Comparison of ENCODE assay signal across 9 cellular contexts in the genomic region with DNA sequence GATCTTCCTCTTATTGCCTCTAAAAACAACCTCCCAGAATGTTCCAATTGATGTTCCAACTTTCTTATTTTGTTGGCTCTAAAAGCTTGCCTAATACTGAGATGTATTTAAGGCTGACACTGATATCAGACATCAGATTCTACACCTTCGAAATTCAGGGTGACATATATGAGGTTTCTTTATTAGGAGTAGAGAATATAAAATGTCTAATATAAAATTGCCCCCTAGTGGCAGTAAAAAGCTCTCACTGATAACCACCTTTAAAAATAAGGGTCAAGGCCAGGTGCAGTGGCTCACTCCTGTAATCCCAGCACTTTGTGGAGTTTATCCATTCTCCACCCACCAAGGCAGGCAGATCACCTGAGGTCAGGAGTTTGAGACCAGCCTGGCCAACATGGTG.
DNase-seq lines count a peak whose midpoint lies in the region; ATAC-seq and TF ChIP-seq lines count a peak whose summit lies in the region.
"Had no signal": no experiment of that assay in that cellular context is flagged by ENCODE, and none has a peak within 500 bp of the region (broad histone marks: within the 10 kb centered on the region; RNA-seq: fewer than 3 reads in every experiment).

No MANE protein-coding gene starts in this region.

- no peaks in the 10 kb centered on the region for H3K27me3 ChIP-seq in colonic mucosa

- H3K36me3 Mint-ChIP-seq in activated T-cell treated with anti-CD3 and anti-CD28 coated beads, Interleukin-2, amount 50 U/mL, for 72 hours (ENCODE audit: insufficient read depth in 2 of 2): no peaks in the 10 kb centered on the region

- H3K4me3 Mint-ChIP-seq in activated T-cell treated with anti-CD3 and anti-CD28 coated beads, Interleukin-2, amount 50 U/mL, for 72 hours: no peak overlapping the region

- DNase-seq in GM12864 (ENCODE audit: low read depth) (no peak), NCI-H774 (lab: John Stamatoyannopoulos, UW) (peak; percentile 25), fibroblast of the aortic adventitia (ENCODE audit: low read depth) (peak; percentile 6), anterior cingulate cortex (lab: John Stamatoyannopoulos, UW) (no peak), colonic mucosa (no peak), NCI-H128 (lab: John Stamatoyannopoulos, UW; ENCODE audit: unreplicated experiment) (no peak)
- DNase-seq in activated T-cell treated with anti-CD3 and anti-CD28 coated beads, Interleukin-2, amount 50 U/mL, for 72 hours: no peak

- H3K27ac Mint-ChIP-seq in activated T-cell treated with anti-CD3 and anti-CD28 coated beads, Interleukin-2, amount 50 U/mL, for 72 hours: no peak overlapping the region

- H3K4me1 ChIP-seq in colonic mucosa: no peaks in the 10 kb centered on the region

- intact Hi-C loops in colonic mucosa (cut with DNase I): no loop called here

- no peak overlapping the region for H3K9ac ChIP-seq in colonic mucosa (ENCODE audit: low read depth in 2 of 2, low read length in 2 of 2)

- peak; percentile 78 for ATAC-seq in HG02885 (IDR thresholded peaks at IDR 0.05; ENCODE audit: poor library complexity, unreplicated experiment)
- ATAC-seq in activated T-cell treated with anti-CD3 and anti-CD28 coated beads, Interleukin-2, amount 50 U/mL, for 72 hours (replicated peaks in 1 of 2): no peak
- ATAC-seq: K562 had no signal

- H3K4me1 Mint-ChIP-seq in activated T-cell treated with anti-CD3 and anti-CD28 coated beads, Interleukin-2, amount 50 U/mL, for 72 hours (ENCODE audit: low read depth): no peaks in the 10 kb centered on the region

- TF ChIP-seq CTCF in GM12864 (IDR thresholded peaks at IDR 0.05; ENCODE audit: low read depth, low read length, missing control alignments) (peak; percentile 43), fibroblast of the aortic adventitia (IDR thresholded peaks at IDR 0.05; ENCODE audit: insufficient read depth, low read length) (peak; percentile 40), colonic mucosa (IDR thresholded peaks at IDR 0.05) (no peak)

- H3K27ac ChIP-seq in colonic mucosa: no peak overlapping the region

- H3K4me3 ChIP-seq in GM12864 (ENCODE audit: low read depth, low read length) (no peak overlapping the region), fibroblast of the aortic adventitia (ENCODE audit: low read depth, low read length) (no peak overlapping the region), colonic mucosa (no peak overlapping the region)
- H3K4me3 ChIP-seq: K562 had no signal

- no peaks in the 10 kb centered on the region for H3K36me3 ChIP-seq in colonic mucosa

- no peaks in the 10 kb centered on the region for H3K27me3 Mint-ChIP-seq in activated T-cell treated with anti-CD3 and anti-CD28 coated beads, Interleukin-2, amount 50 U/mL, for 72 hours (ENCODE audit: low read depth)

- no peaks in the 10 kb centered on the region for H3K9me3 Mint-ChIP-seq in activated T-cell treated with anti-CD3 and anti-CD28 coated beads, Interleukin-2, amount 50 U/mL, for 72 hours

- H3K9me3 ChIP-seq in colonic mucosa: no peaks in the 10 kb centered on the region

Comparison
In these comparisons a context has a peak if more than half of its experiments do, and no peak if none do; other contexts are left out.
1. DNase-seq: peak in NCI-H774 (single experiment) and fibroblast of the aortic adventitia (single experiment); none in GM12864 (single experiment), anterior cingulate cortex (0 of 58), activated T-cell treated with anti-CD3 and anti-CD28 coated beads, Interleukin-2, amount 50 U/mL, for 72 hours (0 of 2), colonic mucosa (single experiment) and NCI-H128 (single experiment).